26 cellular contexts compared by ENCODE assay signal in genomic region chr4:20416800-20417199, GRCh38.
"Had no signal": no experiment of that assay in that cellular context is flagged by ENCODE, and none has a peak within 500 bp of the region (broad histone marks: within the 10 kb centered on the region; RNA-seq: fewer than 3 reads in every experiment).

No MANE protein-coding gene starts in this region.

- H3K27me3 ChIP-seq: stomach had no signal

- H3K27me3 Mint-ChIP-seq: activated CD8-positive, alpha-beta T cell treated with anti-CD3 and anti-CD28 coated beads for 36 hours; brain; type B pancreatic cell had no signal

- H3K9me3 ChIP-seq: lower lobe of right lung, mucosa of descending colon, stomach had no signal

- H3K4me3 Mint-ChIP-seq: activated CD4-positive, alpha-beta T cell treated with anti-CD3 and anti-CD28 coated beads, Interleukin-2, amount 10 ng/mL, durations not matched to agents 7 days and 5 days; activated CD8-positive, alpha-beta memory T cell treated with anti-CD3 and anti-CD28 coated beads, Interleukin-2, amount 10 ng/mL, durations not matched to agents 7 days and 5 days; activated CD8-positive, alpha-beta T cell treated with anti-CD3 and anti-CD28 coated beads for 36 hours; activated naive CD8-positive, alpha-beta T cell treated with anti-CD3 and anti-CD28 coated beads, Interleukin-2, amount 50 U/mL, for 24 hours; brain; neural crest cell; stimulated activated effector memory CD8-positive, alpha-beta T cell treated with anti-CD3 and anti-CD28 coated beads, Interleukin-12 subunit alpha, Interleukin-12 subunit beta, amount 100 ng/mL, for 72 hours; type B pancreatic cell had no signal

- FAIRE-seq: frontal cortex, small intestine had no signal

- H3K27ac Mint-ChIP-seq: activated CD4-positive, alpha-beta T cell treated with anti-CD3 and anti-CD28 coated beads, Interleukin-2, amount 10 ng/mL, durations not matched to agents 7 days and 5 days; activated CD8-positive, alpha-beta memory T cell treated with anti-CD3 and anti-CD28 coated beads, Interleukin-2, amount 10 ng/mL, durations not matched to agents 7 days and 5 days; activated CD8-positive, alpha-beta T cell treated with anti-CD3 and anti-CD28 coated beads for 36 hours; activated naive CD8-positive, alpha-beta T cell treated with anti-CD3 and anti-CD28 coated beads, Interleukin-2, amount 50 U/mL, for 24 hours; brain; stimulated activated effector memory CD8-positive, alpha-beta T cell treated with anti-CD3 and anti-CD28 coated beads, Interleukin-12 subunit alpha, Interleukin-12 subunit beta, amount 100 ng/mL, for 72 hours; type B pancreatic cell had no signal

- H3K36me3 Mint-ChIP-seq: activated CD8-positive, alpha-beta memory T cell treated with anti-CD3 and anti-CD28 coated beads, Interleukin-2, amount 10 ng/mL, durations not matched to agents 7 days and 5 days; stimulated activated effector memory CD8-positive, alpha-beta T cell treated with anti-CD3 and anti-CD28 coated beads, Interleukin-12 subunit alpha, Interleukin-12 subunit beta, amount 100 ng/mL, for 72 hours; type B pancreatic cell had no signal

- DNase-seq: activated CD4-positive, alpha-beta T cell treated with anti-CD3 and anti-CD28 coated beads, Interleukin-2, amount 10 ng/mL, durations not matched to agents 7 days and 5 days; activated CD4-positive, CD25-positive, alpha-beta regulatory T cell treated with anti-CD3 and anti-CD28 coated beads, Interleukin-2, amount 50 U/mL, for 72 hours; activated CD8-positive, alpha-beta memory T cell treated with anti-CD3 and anti-CD28 coated beads, Interleukin-2, amount 10 ng/mL, durations not matched to agents 7 days and 5 days; activated CD8-positive, alpha-beta T cell treated with anti-CD3 and anti-CD28 coated beads for 36 hours; activated gamma-delta T cell; activated naive CD4-positive, alpha-beta T cell treated with anti-CD3 and anti-CD28 coated beads, Interleukin-2, amount 50 U/mL, for 16 hours; activated naive CD8-positive, alpha-beta T cell treated with anti-CD3 and anti-CD28 coated beads, Interleukin-2, amount 50 U/mL, for 24 hours; activated T-cell treated with anti-CD3 and anti-CD28 coated beads for 4 hours; aorta; dermis blood vessel endothelial cell; effector CD8-positive, alpha-beta T cell; hypothalamus; lower lobe of right lung; mesendoderm; mucosa of descending colon; occipital lobe; posterior cingulate gyrus; small intestine; stimulated activated CD4-positive, alpha-beta T cell treated with anti-CD3 and anti-CD28 coated beads, Interleukin-2, amount 100 ng/mL, for 24 hours; stomach had no signal

- H3K9me3 Mint-ChIP-seq: activated CD4-positive, alpha-beta T cell treated with anti-CD3 and anti-CD28 coated beads, Interleukin-2, amount 10 ng/mL, durations not matched to agents 7 days and 5 days; activated CD8-positive, alpha-beta T cell treated with anti-CD3 and anti-CD28 coated beads for 36 hours; activated naive CD8-positive, alpha-beta T cell treated with anti-CD3 and anti-CD28 coated beads, Interleukin-2, amount 50 U/mL, for 24 hours; brain; neural crest cell; stimulated activated effector memory CD8-positive, alpha-beta T cell treated with anti-CD3 and anti-CD28 coated beads, Interleukin-12 subunit alpha, Interleukin-12 subunit beta, amount 100 ng/mL, for 72 hours; type B pancreatic cell had no signal

- H3K4me3 ChIP-seq: lower lobe of right lung, mucosa of descending colon, stomach had no signal

- H3K36me3 ChIP-seq: lower lobe of right lung, stomach had no signal

- H3K27ac ChIP-seq: lower lobe of right lung, stomach, VCaP had no signal
